12 cellular contexts compared by ENCODE assay signal in genomic region chr5:159975462-159976019, GRCh38. TPM values are rescaled to one million over a fixed set of nuclear protein-coding genes. Genes with fewer than 3 reads are reported as not detected.
A peak's percentile ranks its signal among the peaks of the same experiment; 100 is the strongest.
DNase-seq lines count a peak whose midpoint lies in the region; ATAC-seq and TF ChIP-seq lines count a peak whose summit lies in the region.
"Had no signal": no experiment of that assay in that cellular context is flagged by ENCODE, and none has a peak within 500 bp of the region (broad histone marks: within the 10 kb centered on the region; RNA-seq: fewer than 3 reads in every experiment).

No MANE protein-coding gene starts in this region.

- H3K9me2 ChIP-seq in MM.1S (replicated peaks; ENCODE audit: insufficient read depth, low read length), result no peaks in the 10 kb centered on the region

- H3K14ac ChIP-seq in mesenchymal stem cell (ENCODE audit: low read length in 2 of 2), result no peak overlapping the region

- H3K79me1 ChIP-seq in mesenchymal stem cell (replicated peaks; ENCODE audit: low read length, poor library complexity, severe bottlenecking), result no peaks in the 10 kb centered on the region

- no peak overlapping the region for H3K4me3 ChIP-seq in MM.1S (ENCODE audit: low read length)
- H3K4me3 ChIP-seq in colonic mucosa, result no peak overlapping the region
- no peak overlapping the region for H3K4me3 ChIP-seq in mesenchymal stem cell (ENCODE audit: insufficient read depth in 1 of 2, low read depth in 1 of 2, low read length in 2 of 2)
- H3K4me3 ChIP-seq in spleen, result no peak overlapping the region
- H3K4me3 ChIP-seq: dorsolateral prefrontal cortex, psoas muscle had no signal

- no peaks in the 10 kb centered on the region for H3K79me2 ChIP-seq in MM.1S (ENCODE audit: low read length)

- peak; percentile 13 for TF ChIP-seq CTCF in MM.1S (IDR thresholded peaks at IDR 0.05; ENCODE audit: low read length)
- no peak for TF ChIP-seq CTCF in colonic mucosa (IDR thresholded peaks at IDR 0.05)
- peak in 1 of 11 experiments; percentile 16 for TF ChIP-seq CTCF in spleen (IDR thresholded peaks at IDR 0.05 in 8 of 11, conservative IDR thresholded peaks at IDR 0.05 in 3 of 11)

- 4% methylated on average over 2 of the region's 2 CpGs for WGBS in mesenchymal stem cell
- 50 to 77% (median 66%) methylated on average over 2 of the region's 2 CpGs for WGBS in spleen, 5 donors

- peaks cover 55% of the 10 kb centered on the region for H3K27me3 Mint-ChIP-seq in activated CD4-positive, alpha-beta T cell treated with anti-CD3 and anti-CD28 coated beads, Interleukin-2, amount 10 ng/mL, durations not matched to agents 24 days and 14 days

- H3K18ac ChIP-seq in mesenchymal stem cell (ENCODE audit: low read depth in 1 of 2, low read length in 2 of 2), result no peak overlapping the region

- H2BK5ac ChIP-seq in mesenchymal stem cell (ENCODE audit: low read depth, low read length, poor library complexity, severe bottlenecking), result no peak overlapping the region

- no peak overlapping the region for H2BK15ac ChIP-seq in mesenchymal stem cell (ENCODE audit: low read depth, poor library complexity, severe bottlenecking)

- no peak overlapping the region for H3K4ac ChIP-seq in mesenchymal stem cell (ENCODE audit: low read depth in 1 of 2, low read length in 2 of 2)

- no peak for TF ChIP-seq POLR2A in spleen (IDR thresholded peaks at IDR 0.05)

- H3K9me3 ChIP-seq in MM.1S (replicated peaks; ENCODE audit: insufficient read depth, low read length), result no peaks in the 10 kb centered on the region
- H3K9me3 ChIP-seq in colonic mucosa, result no peaks in the 10 kb centered on the region
- no peaks in the 10 kb centered on the region for H3K9me3 ChIP-seq in mesenchymal stem cell (ENCODE audit: control insufficient read depth, low read length)
- no peaks in the 10 kb centered on the region for H3K9me3 ChIP-seq in spleen
- H3K9me3 ChIP-seq: psoas muscle had no signal

- intact Hi-C loops in colonic mucosa (cut with DNase I) (no loop called here), spleen (cut with DNase I; ENCODE audit: low total_unique reads) (no loop called here)
- intact Hi-C loops in activated CD4-positive, alpha-beta T cell treated with anti-CD3 and anti-CD28 coated beads, Interleukin-2, amount 10 ng/mL, durations not matched to agents 24 days and 14 days (cut with micrococcal nuclease), result no loop called here

- H3K27ac Mint-ChIP-seq in activated CD4-positive, alpha-beta T cell treated with anti-CD3 and anti-CD28 coated beads, Interleukin-2, amount 10 ng/mL, durations not matched to agents 24 days and 14 days, result no peak overlapping the region

- H4K20me1 ChIP-seq in MM.1S (ENCODE audit: insufficient read depth, low read length), result no peaks in the 10 kb centered on the region

- H2BK12ac ChIP-seq in mesenchymal stem cell (ENCODE audit: low read length in 2 of 2), result no peak overlapping the region

- no peak overlapping the region for H3K4me3 Mint-ChIP-seq in activated CD4-positive, alpha-beta T cell treated with anti-CD3 and anti-CD28 coated beads, Interleukin-2, amount 10 ng/mL, durations not matched to agents 24 days and 14 days

- no peak overlapping the region for H2BK120ac ChIP-seq in mesenchymal stem cell (ENCODE audit: low read depth, low read length)

- in situ Hi-C loops in Caki2 (cut with HindIII; ENCODE audit: low pct_unique_long_range_greater_than_20kb, low sequenced_read_pairs), result no loop called here

- no peaks in the 10 kb centered on the region for H3K36me3 Mint-ChIP-seq in activated CD4-positive, alpha-beta T cell treated with anti-CD3 and anti-CD28 coated beads, Interleukin-2, amount 10 ng/mL, durations not matched to agents 24 days and 14 days (ENCODE audit: low read depth)

- H3K9me3 Mint-ChIP-seq in activated CD4-positive, alpha-beta T cell treated with anti-CD3 and anti-CD28 coated beads, Interleukin-2, amount 10 ng/mL, durations not matched to agents 24 days and 14 days, result no peaks in the 10 kb centered on the region

- H4K8ac ChIP-seq in mesenchymal stem cell (ENCODE audit: low read length), result no peak overlapping the region

- DNase-seq in Caki2 (ENCODE audit: low read depth), result peak; percentile 93
- DNase-seq in MM.1S, result no peak
- peak; percentile 22 for DNase-seq in colonic mucosa
- DNase-seq in mesenchymal stem cell, result peak; percentile 94
- DNase-seq in activated naive CD4-positive, alpha-beta T cell treated with anti-CD3 and anti-CD28 coated beads, Interleukin-2, amount 50 U/mL, for 16 hours, result no peak
- DNase-seq in activated CD4-positive, alpha-beta T cell treated with anti-CD3 and anti-CD28 coated beads, Interleukin-2, amount 10 ng/mL, durations not matched to agents 24 days and 14 days, result no peak
- DNase-seq in spleen, result no peak
- DNase-seq: activated CD4-positive, CD25-positive, alpha-beta regulatory T cell treated with anti-CD3 and anti-CD28 coated beads, Interleukin-2, amount 50 U/mL, for 72 hours; dorsolateral prefrontal cortex; NCI-H1048; psoas muscle had no signal

- no peak overlapping the region for H2AK5ac ChIP-seq in mesenchymal stem cell (ENCODE audit: low read length, severe bottlenecking)

- H3K27ac ChIP-seq in MM.1S (ENCODE audit: low read length), result no peak overlapping the region
- H3K27ac ChIP-seq in colonic mucosa, result no peak overlapping the region
- peak overlapping the region; percentile 66 for H3K27ac ChIP-seq in mesenchymal stem cell (ENCODE audit: low read length, poor library complexity, severe bottlenecking)
- H3K27ac ChIP-seq in spleen, result peak overlapping the region in 4 of 8 donors; percentile 16 to 38 (median 26)
- H3K27ac ChIP-seq: dorsolateral prefrontal cortex, psoas muscle had no signal

- H3K27me3 ChIP-seq in MM.1S (replicated peaks; ENCODE audit: insufficient read depth, low read length), result no peaks in the 10 kb centered on the region
- peaks cover 20% of the 10 kb centered on the region for H3K27me3 ChIP-seq in colonic mucosa
- H3K27me3 ChIP-seq in mesenchymal stem cell (ENCODE audit: control insufficient read depth in 1 of 2, insufficient read depth in 1 of 2, low read length in 2 of 2), result peaks cover 0 to 51% of the 10 kb centered on the region in 2 experiments
- peaks cover 0 to 54% (median 31%) of the 10 kb centered on the region in 7 donors for H3K27me3 ChIP-seq in spleen (replicated peaks in 1 of 7)

- H3K9ac ChIP-seq in MM.1S (ENCODE audit: low read length) (no peak overlapping the region), colonic mucosa (ENCODE audit: low read depth in 2 of 2, low read length in 2 of 2) (no peak overlapping the region), mesenchymal stem cell (ENCODE audit: low read length) (no peak overlapping the region)

- H3K4me2 ChIP-seq in MM.1S (ENCODE audit: low read depth, low read length) (no peak overlapping the region), mesenchymal stem cell (ENCODE audit: low read length, poor library complexity, severe bottlenecking) (no peak overlapping the region)

- no peaks in the 10 kb centered on the region for H3F3A ChIP-seq in MM.1S (ENCODE audit: insufficient read depth, low read length)

- no peak overlapping the region for H3K23ac ChIP-seq in mesenchymal stem cell (ENCODE audit: low read length in 2 of 2)

- H3K4me1 ChIP-seq in MM.1S (ENCODE audit: low read length) (peaks cover 4% of the 10 kb centered on the region; the same call in 1 of the 2 replicates), colonic mucosa (no peaks in the 10 kb centered on the region), mesenchymal stem cell (ENCODE audit: control insufficient read depth, insufficient read depth, low read depth, low read length) (peaks cover 20% of the 10 kb centered on the region), spleen (peaks cover 0 to 36% (median 13%) of the 10 kb centered on the region in 6 donors)
- H3K4me1 ChIP-seq: psoas muscle had no signal

- no peaks in the 10 kb centered on the region for H3K36me3 ChIP-seq in MM.1S (replicated peaks; ENCODE audit: insufficient read depth, low read length)
- H3K36me3 ChIP-seq in colonic mucosa, result no peaks in the 10 kb centered on the region
- no peaks in the 10 kb centered on the region for H3K36me3 ChIP-seq in mesenchymal stem cell (ENCODE audit: control insufficient read depth in 1 of 2, insufficient read depth in 2 of 2, low read depth in 1 of 2, low read length in 2 of 2)
- H3K36me3 ChIP-seq in spleen, result no peaks in the 10 kb centered on the region

- ATAC-seq in GM21526 (IDR thresholded peaks at IDR 0.05; ENCODE audit: low FRiP score, unreplicated experiment), result no peak

- H2AFZ ChIP-seq in MM.1S (ENCODE audit: low read length) (no peak overlapping the region), mesenchymal stem cell (ENCODE audit: low read depth, low read length) (peak overlapping the region; percentile 82)

- H3K4me1 Mint-ChIP-seq in activated CD4-positive, alpha-beta T cell treated with anti-CD3 and anti-CD28 coated beads, Interleukin-2, amount 10 ng/mL, durations not matched to agents 24 days and 14 days, result peaks cover 4% of the 10 kb centered on the region

- no peak overlapping the region for H4K91ac ChIP-seq in mesenchymal stem cell (ENCODE audit: low read length)

RNA-seq across cellular contexts. Expression of gene TTC1, which starts 33.4 kb away (rescaled TPM):
- total RNA-seq in Caki2 (2014; rRNA removed; shearing (Covaris generic); ENCODE audit: low replicate concordance), result 30.5 and 39.1 TPM in 2 replicates
- 10 to 100 TPM; 41.1 to 46.4 TPM for total RNA-seq in colonic mucosa
- 73.4 TPM for polyA plus RNA-seq in mesenchymal stem cell (2013, experiment 1 of 2)
- 76.3 TPM for polyA plus RNA-seq in mesenchymal stem cell (2013, experiment 2 of 2)
- 64.8 and 68.0 TPM in 2 replicates for total RNA-seq in activated CD4-positive, alpha-beta T cell treated with anti-CD3 and anti-CD28 coated beads, Interleukin-2, amount 10 ng/mL, durations not matched to agents 24 days and 14 days
- 10 to 100 TPM; 29.2 to 46.8 (median 39.5) TPM for total RNA-seq in spleen
- polyA plus RNA-seq in spleen, result 10 to 100 TPM; 36.1 to 55.2 (median 46.6) TPM

RNA-seq across cellular contexts. Expression of gene ADRA1B, which starts 59.3 kb away (rescaled TPM):
- 25.0 and 28.4 TPM in 2 replicates for total RNA-seq in Caki2 (2014; rRNA removed; shearing (Covaris generic); ENCODE audit: low replicate concordance)
- total RNA-seq in colonic mucosa (under 1 TPM; 0.32 to 0.69 TPM), spleen (10 to 100 TPM in 5 of 7 donors, 1 to 10 TPM in 2; 6.9 to 39.6 (median 13.8) TPM)
- 0.80 TPM for polyA plus RNA-seq in mesenchymal stem cell (2013, experiment 1 of 2)
- polyA plus RNA-seq in mesenchymal stem cell (2013, experiment 2 of 2), result 0.70 TPM
- not detected in 2 replicates for total RNA-seq in activated CD4-positive, alpha-beta T cell treated with anti-CD3 and anti-CD28 coated beads, Interleukin-2, amount 10 ng/mL, durations not matched to agents 24 days and 14 days
- polyA plus RNA-seq in spleen, result 1 to 10 TPM in 2 of 3 donors, under 1 TPM in 1; 0.65 to 4.3 (median 1.3) TPM

Comparison
In these comparisons a context has a peak if more than half of its experiments do, and no peak if none do; other contexts are left out.
1. DNase-seq: peak in Caki2 (single experiment), colonic mucosa (single experiment) and mesenchymal stem cell (single experiment); none in MM.1S (single experiment), activated naive CD4-positive, alpha-beta T cell treated with anti-CD3 and anti-CD28 coated beads, Interleukin-2, amount 50 U/mL, for 16 hours (single experiment), activated CD4-positive, alpha-beta T cell treated with anti-CD3 and anti-CD28 coated beads, Interleukin-2, amount 10 ng/mL, durations not matched to agents 24 days and 14 days (single experiment) and spleen (single experiment).